Comparison of ENCODE assay signal across 1 cellular context in the genomic region with DNA sequence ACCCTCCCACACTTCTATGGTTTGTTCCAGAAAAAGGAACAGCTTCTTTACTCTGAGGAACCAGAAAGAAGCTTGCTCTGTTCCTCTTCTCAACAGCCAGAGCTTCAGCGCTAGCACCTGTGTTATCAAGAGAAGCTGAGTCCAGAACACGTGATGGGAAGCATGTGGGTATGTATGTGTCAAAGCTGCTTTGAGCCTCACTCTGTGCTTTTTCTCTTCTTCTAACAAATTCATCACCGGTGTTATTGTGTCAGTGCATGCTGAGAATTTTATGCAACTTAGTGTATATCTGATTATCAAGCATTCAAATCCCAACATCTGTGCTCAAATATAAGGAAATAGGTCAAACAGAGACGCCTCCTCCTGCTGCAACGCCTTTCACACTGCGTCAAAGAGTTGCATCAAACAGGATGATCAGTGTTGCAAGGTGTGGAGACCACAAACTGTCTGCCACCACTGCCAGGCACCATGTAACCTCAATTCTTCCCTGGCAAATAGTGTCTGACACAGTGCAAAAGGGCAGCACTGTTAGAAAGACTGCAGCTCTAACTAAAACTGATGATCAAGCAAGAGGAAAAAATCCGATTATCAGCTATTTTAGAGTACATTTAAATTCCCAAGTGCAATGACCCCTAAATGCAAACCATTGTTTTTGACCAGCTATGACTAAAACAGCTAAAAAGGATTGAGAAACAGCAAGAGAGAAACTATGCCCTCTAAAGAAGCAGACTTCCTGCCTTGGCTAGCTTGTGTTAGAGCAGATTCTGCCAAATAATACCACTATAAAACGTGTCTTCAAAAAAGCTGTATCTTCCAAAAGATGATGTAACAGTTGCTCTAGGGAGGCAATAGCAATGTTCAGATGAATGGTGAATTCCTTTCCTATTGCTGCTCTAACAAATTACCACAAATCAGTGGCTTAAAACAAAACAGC.
TF ChIP-seq lines count a peak whose summit lies in the region.

No MANE protein-coding gene starts in this region.

TF ChIP-seq in Ishikawa, 13 proteins besides CTCF, POLR2A, EP300 and RAD21 (continued from another document):
- TF ChIP-seq, protein P1, sequence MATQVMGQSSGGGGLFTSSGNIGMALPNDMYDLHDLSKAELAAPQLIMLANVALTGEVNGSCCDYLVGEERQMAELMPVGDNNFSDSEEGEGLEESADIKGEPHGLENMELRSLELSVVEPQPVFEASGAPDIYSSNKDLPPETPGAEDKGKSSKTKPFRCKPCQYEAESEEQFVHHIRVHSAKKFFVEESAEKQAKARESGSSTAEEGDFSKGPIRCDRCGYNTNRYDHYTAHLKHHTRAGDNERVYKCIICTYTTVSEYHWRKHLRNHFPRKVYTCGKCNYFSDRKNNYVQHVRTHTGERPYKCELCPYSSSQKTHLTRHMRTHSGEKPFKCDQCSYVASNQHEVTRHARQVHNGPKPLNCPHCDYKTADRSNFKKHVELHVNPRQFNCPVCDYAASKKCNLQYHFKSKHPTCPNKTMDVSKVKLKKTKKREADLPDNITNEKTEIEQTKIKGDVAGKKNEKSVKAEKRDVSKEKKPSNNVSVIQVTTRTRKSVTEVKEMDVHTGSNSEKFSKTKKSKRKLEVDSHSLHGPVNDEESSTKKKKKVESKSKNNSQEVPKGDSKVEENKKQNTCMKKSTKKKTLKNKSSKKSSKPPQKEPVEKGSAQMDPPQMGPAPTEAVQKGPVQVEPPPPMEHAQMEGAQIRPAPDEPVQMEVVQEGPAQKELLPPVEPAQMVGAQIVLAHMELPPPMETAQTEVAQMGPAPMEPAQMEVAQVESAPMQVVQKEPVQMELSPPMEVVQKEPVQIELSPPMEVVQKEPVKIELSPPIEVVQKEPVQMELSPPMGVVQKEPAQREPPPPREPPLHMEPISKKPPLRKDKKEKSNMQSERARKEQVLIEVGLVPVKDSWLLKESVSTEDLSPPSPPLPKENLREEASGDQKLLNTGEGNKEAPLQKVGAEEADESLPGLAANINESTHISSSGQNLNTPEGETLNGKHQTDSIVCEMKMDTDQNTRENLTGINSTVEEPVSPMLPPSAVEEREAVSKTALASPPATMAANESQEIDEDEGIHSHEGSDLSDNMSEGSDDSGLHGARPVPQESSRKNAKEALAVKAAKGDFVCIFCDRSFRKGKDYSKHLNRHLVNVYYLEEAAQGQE (IDR thresholded peaks at IDR 0.05; ENCODE audit: low read depth), result no peak
- TF ChIP-seq NFIC (IDR thresholded peaks at IDR 0.05), result no peak; the same call in 1 of the 2 replicates
- TF ChIP-seq TEAD4 (IDR thresholded peaks at IDR 0.05), result no peak
- no peak for TF ChIP-seq YY1 (IDR thresholded peaks at IDR 0.05; ENCODE audit: low read depth)
